ENCODE assay signal across 2 cellular contexts in genomic region chr3:16813336-16813735, GRCh38.
TF ChIP-seq lines count a peak whose summit lies in the region.

No MANE protein-coding gene starts in this region.

TF ChIP-seq in H1, 55 proteins besides CTCF, POLR2A, EP300 and RAD21 (continued from another document):
- TF ChIP-seq, protein P1, sequence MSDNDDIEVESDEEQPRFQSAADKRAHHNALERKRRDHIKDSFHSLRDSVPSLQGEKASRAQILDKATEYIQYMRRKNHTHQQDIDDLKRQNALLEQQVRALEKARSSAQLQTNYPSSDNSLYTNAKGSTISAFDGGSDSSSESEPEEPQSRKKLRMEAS (IDR thresholded peaks at IDR 0.05): no peak
- TF ChIP-seq KDM4A (IDR thresholded peaks at IDR 0.05; ENCODE audit: low read depth, low read length, severe bottlenecking) (no peak), EGR1 (IDR thresholded peaks at IDR 0.05; ENCODE audit: borderline replicate concordance, low read depth, low read length) (no peak), CBX8 (IDR thresholded peaks at IDR 0.05; ENCODE audit: borderline replicate concordance, low read depth, low read length) (no peak), CBX5 (IDR thresholded peaks at IDR 0.05; ENCODE audit: low read depth, low read length) (no peak), CHD7 (IDR thresholded peaks at IDR 0.05; ENCODE audit: insufficient replicate concordance, low read length) (no peak), ATF2 (IDR thresholded peaks at IDR 0.05; ENCODE audit: low read length) (no peak), POLR2AphosphoS5 (IDR thresholded peaks at IDR 0.05; ENCODE audit: low read depth, low read length) (no peak), YY1 (IDR thresholded peaks at IDR 0.05; ENCODE audit: low read depth, low read length) (no peak)

TF ChIP-seq in neural cell, 6 proteins besides CTCF, POLR2A, EP300 and RAD21 (continued from another document):
- no peak for TF ChIP-seq REST (IDR thresholded peaks at IDR 0.05; ENCODE audit: borderline replicate concordance)
- TF ChIP-seq TAF1 (IDR thresholded peaks at IDR 0.05; ENCODE audit: low read depth): no peak
- TF ChIP-seq EZH2 (IDR thresholded peaks at IDR 0.05; ENCODE audit: borderline replicate concordance, insufficient read depth, low read length, poor library complexity, severe bottlenecking): no peak
- TF ChIP-seq POLR2AphosphoS5 (IDR thresholded peaks at IDR 0.05): no peak
